In genomic region chr17:17042381-17042736, GRCh38 we compare ENCODE assay signal across 8 cellular contexts. TPM values are rescaled to one million over a fixed set of nuclear protein-coding genes. Genes with fewer than 3 reads are reported as not detected.
DNase-seq lines count a peak whose midpoint lies in the region; TF ChIP-seq lines count a peak whose summit lies in the region.

TSS of gene MPRIP (plus strand) at chr17:17042457. CDS start at chr17:17042849, 392 bp downstream.

- peaks cover 41 to 49% (median 47%) of the 10 kb centered on the region in 3 donors for H3K4me1 Mint-ChIP-seq in CD8-positive, alpha-beta memory T cell

- H3K27me3 ChIP-seq in CD8-positive, alpha-beta memory T cell (ENCODE audit: insufficient read depth, low read length, poor library complexity, severe bottlenecking) = no peaks in the 10 kb centered on the region
- peaks cover 5% of the 10 kb centered on the region; the same call in 1 of the 2 replicates for H3K27me3 ChIP-seq in HUES64 (ENCODE audit: insufficient read depth, low read length)

- H3K9me3 ChIP-seq in CD8-positive, alpha-beta memory T cell (ENCODE audit: low read length) = no peaks in the 10 kb centered on the region
- 0 out of 2 replicates have a peak, but pooled peaks cover 3% of the 10 kb centered on the region for H3K9me3 ChIP-seq in HUES64 (ENCODE audit: insufficient read depth, low read depth, low read length)

- H3K27ac ChIP-seq in CD8-positive, alpha-beta memory T cell (ENCODE audit: low read depth, low read length) = peak within 1 kb of the TSS; percentile 58
- H3K27ac ChIP-seq in HUES64 (ENCODE audit: low read depth, low read length) = no peak within 1 kb of the TSS
- peak within 1 kb of the TSS; percentile 74 for H3K27ac ChIP-seq in urinary bladder (ENCODE audit: low read depth)

- under 1% methylated on average over 65 of the region's 68 CpGs for WGBS in HUES64
- WGBS in urinary bladder = under 1% methylated on average over 68 of the region's 68 CpGs

- no peaks in the 10 kb centered on the region for H3K36me3 ChIP-seq in CD8-positive, alpha-beta memory T cell (ENCODE audit: insufficient read depth, low read length)
- no peaks in the 10 kb centered on the region for H3K36me3 ChIP-seq in HUES64 (ENCODE audit: insufficient read depth, low read length)
- H3K36me3 ChIP-seq in urinary bladder (ENCODE audit: insufficient read depth) = no peaks in the 10 kb centered on the region

- peak within 1 kb of the TSS; percentile 69 to 98 (median 94) for H3K27ac Mint-ChIP-seq in CD8-positive, alpha-beta memory T cell

- CTCF ChIA-PET in CD8-positive, alpha-beta memory T cell (lab: Charles Lee) = no interaction called here

- H3K9me3 Mint-ChIP-seq in CD8-positive, alpha-beta memory T cell = peaks cover 0 to 2% (median 0%) of the 10 kb centered on the region in 5 donors

- peak within 1 kb of the TSS; percentile 90 to 97 (median 97) for H3K4me3 Mint-ChIP-seq in CD8-positive, alpha-beta memory T cell

- peaks cover 48% of the 10 kb centered on the region for H3K4me1 ChIP-seq in CD8-positive, alpha-beta memory T cell (ENCODE audit: insufficient read depth, low read length)
- H3K4me1 ChIP-seq in HUES64 (ENCODE audit: insufficient read depth, low read length) = peaks cover 17% of the 10 kb centered on the region
- H3K4me1 ChIP-seq in urinary bladder (ENCODE audit: insufficient read depth) = peaks cover 3% of the 10 kb centered on the region

- peaks cover 0 to 1% of the 10 kb centered on the region in 2 donors for H3K27me3 Mint-ChIP-seq in CD8-positive, alpha-beta memory T cell

- POLR2A ChIA-PET in CD8-positive, alpha-beta memory T cell (lab: Charles Lee) = interaction anchor here (1.0 kb wide), 1 partner anchor 11 kb away, joined by 5 read pairs; no protein-coding TSS in a partner anchor

- H3K4me3 ChIP-seq in CD8-positive, alpha-beta memory T cell (ENCODE audit: low read length) = peak within 1 kb of the TSS; percentile 91
- H3K4me3 ChIP-seq in HUES64 (ENCODE audit: low read length) (peak within 1 kb of the TSS; percentile 73), choroid plexus epithelial cell (ENCODE audit: low read depth, low read length) (peak within 1 kb of the TSS; percentile 78), urinary bladder (ENCODE audit: low read depth, low read length) (peak within 1 kb of the TSS; percentile 63)

- no peak for DNase-seq in CD8-positive, alpha-beta memory T cell
- DNase-seq in choroid plexus epithelial cell (ENCODE audit: low read depth) = no peak
- DNase-seq in mesenteric fat pad (ENCODE audit: low spot score) = peak; percentile 14
- DNase-seq in NCI-H2227 treated with DMSO at 0.1 percent for 48 hours (lab: John Stamatoyannopoulos, UW) = no peak
- DNase-seq in NCI-H82 treated with DMSO at 0.1 percent for 48 hours (lab: John Stamatoyannopoulos, UW; ENCODE audit: unreplicated experiment) = no peak
- no peak for DNase-seq in anterior cingulate cortex (lab: John Stamatoyannopoulos, UW)

- H3K9ac ChIP-seq in HUES64 (ENCODE audit: low read depth, low read length) = peak within 1 kb of the TSS; percentile 58

- peaks cover 0 to 6% (median 0%) of the 10 kb centered on the region in 3 donors for H3K36me3 Mint-ChIP-seq in CD8-positive, alpha-beta memory T cell

- no peak for TF ChIP-seq CTCF in choroid plexus epithelial cell (conservative IDR thresholded peaks at IDR 0.05; ENCODE audit: low read depth, low read length)

RNA-seq across cellular contexts. Expression of gene MPRIP, which starts in this region (rescaled TPM):
- 100 to 1,000 TPM; 174 to 184 TPM for total RNA-seq in CD8-positive, alpha-beta memory T cell
- 40.3 TPM for polyA plus RNA-seq in CD8-positive, alpha-beta memory T cell
- 60.6 TPM for polyA plus RNA-seq in HUES64 (2013, experiment 1 of 2)
- 79.8 TPM for polyA plus RNA-seq in HUES64 (2013, experiment 2 of 2)
- total RNA-seq in mesenteric fat pad = 293 TPM
- 91.4 TPM for total RNA-seq in urinary bladder
- 158 TPM for polyA plus RNA-seq in urinary bladder
